ENCODE assay signal across 1 cellular context in genomic region chr15:43169888-43170287, GRCh38.
TF ChIP-seq lines count a peak whose summit lies in the region.

No MANE protein-coding gene starts in this region.

TF ChIP-seq in K562, 482 proteins besides CTCF, POLR2A, EP300 and RAD21 (continues in another document):
- no peak for TF ChIP-seq SUPT5H (IDR thresholded peaks at IDR 0.05)
- no peak for TF ChIP-seq SMAD4 (CRISPR knock-in tag; conservative IDR thresholded peaks at IDR 0.05)
- TF ChIP-seq, protein P1, sequence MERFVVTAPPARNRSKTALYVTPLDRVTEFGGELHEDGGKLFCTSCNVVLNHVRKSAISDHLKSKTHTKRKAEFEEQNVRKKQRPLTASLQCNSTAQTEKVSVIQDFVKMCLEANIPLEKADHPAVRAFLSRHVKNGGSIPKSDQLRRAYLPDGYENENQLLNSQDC (CRISPR knock-in tag; IDR thresholded peaks at IDR 0.05): no peak
- TF ChIP-seq ZNF311 (CRISPR knock-in tag; IDR thresholded peaks at IDR 0.05): no peak
- TF ChIP-seq TCFL5 (CRISPR knock-in tag; conservative IDR thresholded peaks at IDR 0.05): no peak
- no peak for TF ChIP-seq SMARCA5 (IDR thresholded peaks at IDR 0.05)
- TF ChIP-seq ETS2 (tag; IDR thresholded peaks at IDR 0.05; ENCODE audit: borderline replicate concordance, poor library complexity, severe bottlenecking): no peak
- TF ChIP-seq DEAF1 (CRISPR knock-in tag; IDR thresholded peaks at IDR 0.05): no peak
- TF ChIP-seq ZNF644 (tag; IDR thresholded peaks at IDR 0.05; ENCODE audit: low read depth): no peak
- TF ChIP-seq ZKSCAN8 (CRISPR knock-in tag; IDR thresholded peaks at IDR 0.05): no peak
- no peak for TF ChIP-seq CBX2 (IDR thresholded peaks at IDR 0.05; ENCODE audit: insufficient read depth, low read length, poor library complexity, severe bottlenecking)
- no peak for TF ChIP-seq CBX3 (IDR thresholded peaks at IDR 0.05; ENCODE audit: borderline replicate concordance in 1 of 2, low read length in 2 of 2)
- TF ChIP-seq TARDBP (IDR thresholded peaks at IDR 0.05): no peak
- no peak for TF ChIP-seq ETV5 (CRISPR knock-in tag; IDR thresholded peaks at IDR 0.05; ENCODE audit: low read depth)
- TF ChIP-seq ZNF431 (CRISPR knock-in tag; IDR thresholded peaks at IDR 0.05): no peak
- no peak for TF ChIP-seq ZBTB34 (CRISPR knock-in tag; IDR thresholded peaks at IDR 0.05)
- TF ChIP-seq ASH1L (IDR thresholded peaks at IDR 0.05; ENCODE audit: borderline replicate concordance, low read depth, partially characterized antibody): no peak
- TF ChIP-seq ZEB2 (IDR thresholded peaks at IDR 0.05): no peak
- no peak for TF ChIP-seq GABPA (tag; conservative IDR thresholded peaks at IDR 0.05; ENCODE audit: low read depth)
- TF ChIP-seq SMARCB1 (IDR thresholded peaks at IDR 0.05; ENCODE audit: insufficient read length, low read depth): no peak
- no peak for TF ChIP-seq ZNF518B (CRISPR knock-in tag; IDR thresholded peaks at IDR 0.05)
- TF ChIP-seq ZNF778 (CRISPR knock-in tag; IDR thresholded peaks at IDR 0.05): no peak
- no peak for TF ChIP-seq ZNF589 (CRISPR knock-in tag; IDR thresholded peaks at IDR 0.05; ENCODE audit: low read depth)
- TF ChIP-seq SOX6 (IDR thresholded peaks at IDR 0.05): peak; percentile 78
- no peak for TF ChIP-seq ZNF184 (CRISPR knock-in tag; IDR thresholded peaks at IDR 0.05)
- TF ChIP-seq E2F3 (CRISPR knock-in tag; IDR thresholded peaks at IDR 0.05): no peak
- no peak for TF ChIP-seq SREBF1 (IDR thresholded peaks at IDR 0.05; ENCODE audit: borderline replicate concordance, low read depth, low read length)
- TF ChIP-seq NFIC (IDR thresholded peaks at IDR 0.05): no peak
- no peak for TF ChIP-seq ZSCAN32 (CRISPR knock-in tag; IDR thresholded peaks at IDR 0.05)
- TF ChIP-seq SNRNP70 (optimal IDR thresholded peaks at IDR 0.05; ENCODE audit: low read depth, low read length): no peak
- TF ChIP-seq THRB (CRISPR knock-in tag; conservative IDR thresholded peaks at IDR 0.05): no peak
- no peak for TF ChIP-seq MAZ (CRISPR knock-in tag; conservative IDR thresholded peaks at IDR 0.05 in 1 of 2, IDR thresholded peaks at IDR 0.05 in 1 of 2)
- no peak for TF ChIP-seq ATF1 (CRISPR knock-in tag; IDR thresholded peaks at IDR 0.05)
- TF ChIP-seq ATF1 (tag; IDR thresholded peaks at IDR 0.05): peak; percentile 36; the same call in 1 of the 2 replicates
- TF ChIP-seq ZNF217 (CRISPR knock-in tag; IDR thresholded peaks at IDR 0.05): no peak
- peak; percentile 42; the same call in 1 of the 2 replicates for TF ChIP-seq TAL1 (IDR thresholded peaks at IDR 0.05)
- TF ChIP-seq NFYB (IDR thresholded peaks at IDR 0.05; ENCODE audit: extremely low read depth, insufficient read length): no peak
- TF ChIP-seq, protein P2, sequence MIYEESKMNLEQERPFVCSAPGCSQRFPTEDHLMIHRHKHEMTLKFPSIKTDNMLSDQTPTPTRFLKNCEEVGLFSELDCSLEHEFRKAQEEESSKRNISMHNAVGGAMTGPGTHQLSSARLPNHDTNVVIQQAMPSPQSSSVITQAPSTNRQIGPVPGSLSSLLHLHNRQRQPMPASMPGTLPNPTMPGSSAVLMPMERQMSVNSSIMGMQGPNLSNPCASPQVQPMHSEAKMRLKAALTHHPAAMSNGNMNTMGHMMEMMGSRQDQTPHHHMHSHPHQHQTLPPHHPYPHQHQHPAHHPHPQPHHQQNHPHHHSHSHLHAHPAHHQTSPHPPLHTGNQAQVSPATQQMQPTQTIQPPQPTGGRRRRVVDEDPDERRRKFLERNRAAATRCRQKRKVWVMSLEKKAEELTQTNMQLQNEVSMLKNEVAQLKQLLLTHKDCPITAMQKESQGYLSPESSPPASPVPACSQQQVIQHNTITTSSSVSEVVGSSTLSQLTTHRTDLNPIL (CRISPR knock-in tag; IDR thresholded peaks at IDR 0.05): no peak
- TF ChIP-seq ZBTB7A (IDR thresholded peaks at IDR 0.05; ENCODE audit: borderline replicate concordance, control insufficient read depth, low read depth, low read length): no peak
- no peak for TF ChIP-seq TBP (optimal IDR thresholded peaks at IDR 0.05; ENCODE audit: low read depth, low read length)
- TF ChIP-seq EWSR1 (IDR thresholded peaks at IDR 0.05; ENCODE audit: borderline replicate concordance, low read depth, partially characterized antibody): no peak
- no peak for TF ChIP-seq NEUROD1 (IDR thresholded peaks at IDR 0.05; ENCODE audit: borderline replicate concordance, low read depth, low read length, partially characterized antibody)
- TF ChIP-seq CEBPB (tag; IDR thresholded peaks at IDR 0.05): no peak
- TF ChIP-seq TSC22D4 (tag; IDR thresholded peaks at IDR 0.05): no peak
- no peak for TF ChIP-seq TEAD2 (tag; IDR thresholded peaks at IDR 0.05)
- peak; percentile 90 for TF ChIP-seq PKNOX1 (IDR thresholded peaks at IDR 0.05)
- no peak for TF ChIP-seq ZNF174 (CRISPR knock-in tag; IDR thresholded peaks at IDR 0.05)
- TF ChIP-seq, protein P3, sequence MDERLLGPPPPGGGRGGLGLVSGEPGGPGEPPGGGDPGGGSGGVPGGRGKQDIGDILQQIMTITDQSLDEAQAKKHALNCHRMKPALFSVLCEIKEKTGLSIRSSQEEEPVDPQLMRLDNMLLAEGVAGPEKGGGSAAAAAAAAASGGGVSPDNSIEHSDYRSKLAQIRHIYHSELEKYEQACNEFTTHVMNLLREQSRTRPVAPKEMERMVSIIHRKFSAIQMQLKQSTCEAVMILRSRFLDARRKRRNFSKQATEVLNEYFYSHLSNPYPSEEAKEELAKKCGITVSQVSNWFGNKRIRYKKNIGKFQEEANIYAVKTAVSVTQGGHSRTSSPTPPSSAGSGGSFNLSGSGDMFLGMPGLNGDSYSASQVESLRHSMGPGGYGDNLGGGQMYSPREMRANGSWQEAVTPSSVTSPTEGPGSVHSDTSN (CRISPR knock-in tag; IDR thresholded peaks at IDR 0.05; ENCODE audit: low read depth): peak; percentile 56
- TF ChIP-seq, protein P3 (tag; conservative IDR thresholded peaks at IDR 0.05; ENCODE audit: low read depth): peak; percentile 95
- TF ChIP-seq RBM17 (IDR thresholded peaks at IDR 0.05; ENCODE audit: borderline replicate concordance, low read depth, low read length): no peak
- TF ChIP-seq ZNF121 (CRISPR knock-in tag; conservative IDR thresholded peaks at IDR 0.05): no peak
- no peak for TF ChIP-seq ZNF764 (CRISPR knock-in tag; IDR thresholded peaks at IDR 0.05; ENCODE audit: low read depth)
- no peak for TF ChIP-seq RUNX1 (IDR thresholded peaks at IDR 0.05; ENCODE audit: low read depth)
- no peak for TF ChIP-seq ZNF197 (CRISPR knock-in tag; IDR thresholded peaks at IDR 0.05; ENCODE audit: low read depth)
- TF ChIP-seq SAP30 (IDR thresholded peaks at IDR 0.05; ENCODE audit: borderline replicate concordance, insufficient read depth, low read depth, low read length, poor library complexity, severe bottlenecking): no peak
- TF ChIP-seq, protein P4, sequence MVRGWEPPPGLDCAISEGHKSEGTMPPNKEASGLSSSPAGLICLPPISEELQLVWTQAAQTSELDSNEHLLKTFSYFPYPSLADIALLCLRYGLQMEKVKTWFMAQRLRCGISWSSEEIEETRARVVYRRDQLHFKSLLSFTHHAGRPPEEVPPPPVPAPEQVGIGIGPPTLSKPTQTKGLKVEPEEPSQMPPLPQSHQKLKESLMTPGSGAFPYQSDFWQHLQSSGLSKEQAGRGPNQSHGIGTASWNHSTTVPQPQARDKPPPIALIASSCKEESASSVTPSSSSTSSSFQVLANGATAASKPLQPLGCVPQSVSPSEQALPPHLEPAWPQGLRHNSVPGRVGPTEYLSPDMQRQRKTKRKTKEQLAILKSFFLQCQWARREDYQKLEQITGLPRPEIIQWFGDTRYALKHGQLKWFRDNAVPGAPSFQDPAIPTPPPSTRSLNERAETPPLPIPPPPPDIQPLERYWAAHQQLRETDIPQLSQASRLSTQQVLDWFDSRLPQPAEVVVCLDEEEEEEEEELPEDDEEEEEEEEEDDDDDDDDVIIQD (CRISPR knock-in tag; IDR thresholded peaks at IDR 0.05): no peak
- TF ChIP-seq, protein P5, sequence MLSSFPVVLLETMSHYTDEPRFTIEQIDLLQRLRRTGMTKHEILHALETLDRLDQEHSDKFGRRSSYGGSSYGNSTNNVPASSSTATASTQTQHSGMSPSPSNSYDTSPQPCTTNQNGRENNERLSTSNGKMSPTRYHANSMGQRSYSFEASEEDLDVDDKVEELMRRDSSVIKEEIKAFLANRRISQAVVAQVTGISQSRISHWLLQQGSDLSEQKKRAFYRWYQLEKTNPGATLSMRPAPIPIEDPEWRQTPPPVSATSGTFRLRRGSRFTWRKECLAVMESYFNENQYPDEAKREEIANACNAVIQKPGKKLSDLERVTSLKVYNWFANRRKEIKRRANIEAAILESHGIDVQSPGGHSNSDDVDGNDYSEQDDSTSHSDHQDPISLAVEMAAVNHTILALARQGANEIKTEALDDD (IDR thresholded peaks at IDR 0.05): peak; percentile 52
- TF ChIP-seq EZH2 (IDR thresholded peaks at IDR 0.05; ENCODE audit: borderline replicate concordance, low read depth, low read length): no peak
